ENCODE assay signal across 12 cellular contexts in the genomic region with DNA sequence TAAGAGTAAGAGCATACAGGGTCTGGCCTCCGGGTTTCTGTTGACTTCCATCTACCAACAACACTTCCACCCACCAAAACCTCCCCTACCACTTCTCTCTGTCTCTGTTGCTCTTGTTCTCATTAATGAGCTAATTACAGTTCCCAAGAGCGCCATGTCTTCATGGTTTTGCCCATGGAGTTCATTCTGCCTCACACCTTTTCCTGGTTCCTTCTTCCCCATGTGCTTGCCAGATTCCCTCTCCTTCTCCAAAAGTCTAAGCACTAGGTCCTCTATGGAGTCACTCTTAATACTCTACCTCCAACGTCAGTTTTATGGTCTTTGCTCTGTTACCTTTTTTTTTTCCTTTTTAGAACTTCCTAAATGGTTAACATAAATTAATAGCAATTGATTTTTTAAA.
A peak's percentile ranks its signal among the peaks of the same experiment; 100 is the strongest.
DNase-seq lines count a peak whose midpoint lies in the region; ATAC-seq, FAIRE-seq and TF ChIP-seq lines count a peak whose summit lies in the region.
"Had no signal": no experiment of that assay in that cellular context is flagged by ENCODE, and none has a peak within 500 bp of the region (broad histone marks: within the 10 kb centered on the region; RNA-seq: fewer than 3 reads in every experiment).

No MANE protein-coding gene starts in this region.

- H3K4me1 ChIP-seq in OCI-LY3 (ENCODE audit: low read length): peaks cover 13% of the 10 kb centered on the region
- no peaks in the 10 kb centered on the region for H3K4me1 ChIP-seq in H1 (replicated peaks in 1 of 4; ENCODE audit: control insufficient read depth in 3 of 4, insufficient read depth in 4 of 4, low read length in 3 of 4)
- no peaks in the 10 kb centered on the region for H3K4me1 ChIP-seq in mesendoderm (ENCODE audit: control insufficient read depth, low read depth, low read length)
- H3K4me1 ChIP-seq: BLaER1 had no signal

- H3K9ac ChIP-seq in OCI-LY3 (ENCODE audit: low read length) (no peak overlapping the region), H1 (replicated peaks in 1 of 4; ENCODE audit: extremely low read depth in 1 of 4, low read depth in 3 of 4, low read length in 3 of 4) (no peak overlapping the region), mesendoderm (ENCODE audit: low read length) (no peak overlapping the region)
- H3K9ac ChIP-seq: BLaER1 had no signal

- intact Hi-C loops in posterior vena cava (cut with DNase I): loop anchor here in 1 of 2 donors (2.0 to 10.0 kb wide), 2 partner anchors 93 to 121 kb away; a partner anchor contains a TSS

- no peak overlapping the region for H4K91ac ChIP-seq in H1 (replicated peaks; ENCODE audit: insufficient read length, low read length)

- H2BK15ac ChIP-seq in H1 (ENCODE audit: low read length): no peak overlapping the region
- no peak overlapping the region for H2BK15ac ChIP-seq in mesendoderm (replicated peaks; ENCODE audit: low read depth)

- H3K23me2 ChIP-seq in H1 (ENCODE audit: low read depth, low read length): no peaks in the 10 kb centered on the region; the same call in 1 of the 2 replicates

- H2BK120ac ChIP-seq in H1 (replicated peaks; ENCODE audit: low read depth, low read length) (no peak overlapping the region), mesendoderm (ENCODE audit: low read depth, low read length) (no peak overlapping the region)

- in situ Hi-C loops in G401 (cut with HindIII; ENCODE audit: low sequenced_read_pairs): no loop called here

- H4K5ac ChIP-seq in H1 (ENCODE audit: insufficient read length, low read depth, low read length): no peak overlapping the region
- H4K5ac ChIP-seq in mesendoderm (ENCODE audit: low read length): no peak overlapping the region

- H3K4me3 ChIP-seq in OCI-LY3 (ENCODE audit: low read length) (no peak overlapping the region), H1 (ENCODE audit: extremely low read depth in 1 of 4, insufficient read depth in 2 of 4, low read depth in 3 of 4, low read length in 4 of 4) (no peak overlapping the region), mesendoderm (ENCODE audit: low read length) (no peak overlapping the region)
- H3K4me3 ChIP-seq: BLaER1, PC-9 had no signal

- DNase-seq in G401 (ENCODE audit: low spot score) (peak; percentile 4), H1 (ENCODE audit: low read depth in 1 of 2, low spot score in 2 of 2) (no peak), mesendoderm (peak; percentile 5), posterior vena cava (ENCODE audit: low spot score) (no peak), NCI-H1048 (lab: John Stamatoyannopoulos, UW) (no peak)
- DNase-seq: CD8-positive, alpha-beta T cell had no signal

- no peaks in the 10 kb centered on the region for H3K27me3 ChIP-seq in OCI-LY3 (ENCODE audit: low read depth, low read length)
- no peaks in the 10 kb centered on the region for H3K27me3 ChIP-seq in H1 (replicated peaks in 1 of 4; ENCODE audit: control insufficient read depth in 3 of 4, extremely low read depth in 1 of 4, insufficient read depth in 3 of 4, low read length in 3 of 4)
- H3K27me3 ChIP-seq in mesendoderm (ENCODE audit: insufficient read depth, low read length, poor library complexity): no peaks in the 10 kb centered on the region
- H3K27me3 ChIP-seq: BLaER1 had no signal

- no peaks in the 10 kb centered on the region for H3K36me3 ChIP-seq in OCI-LY3 (replicated peaks; ENCODE audit: low read depth, low read length)
- H3K36me3 ChIP-seq in H1 (ENCODE audit: control insufficient read depth in 2 of 4, insufficient read depth in 4 of 4, low read length in 3 of 4): no peaks in the 10 kb centered on the region
- no peaks in the 10 kb centered on the region for H3K36me3 ChIP-seq in mesendoderm (ENCODE audit: control insufficient read depth, insufficient read depth, low read length)
- H3K36me3 ChIP-seq: BLaER1 had no signal

- no peak for TF ChIP-seq RAD21 in H1 (IDR thresholded peaks at IDR 0.05 in 1 of 2, conservative IDR thresholded peaks at IDR 0.05 in 1 of 2; ENCODE audit: low read depth in 2 of 2, low read length in 2 of 2)

- TF ChIP-seq CTCF in OCI-LY3 (IDR thresholded peaks at IDR 0.05; ENCODE audit: low read depth, low read length) (no peak), H1 (IDR thresholded peaks at IDR 0.05; ENCODE audit: control extremely low read depth in 1 of 3, insufficient read depth in 1 of 3, low read depth in 1 of 3, low read length in 3 of 3) (no peak)

- CTCF ChIA-PET in H1 (lab: Charles Lee; ENCODE audit: partially characterized antibody): interaction anchor here (0.5 to 5.8 kb wide), 24 partner anchors 9 to 216 kb away, joined by 3 to 77 read pairs (median 6); a partner anchor contains a TSS

- ATAC-seq in GM21529 (IDR thresholded peaks at IDR 0.05; ENCODE audit: unreplicated experiment): no peak
- no peak for ATAC-seq in GM19463 (IDR thresholded peaks at IDR 0.05; ENCODE audit: unreplicated experiment)

- no peak overlapping the region for H2BK12ac ChIP-seq in H1 (ENCODE audit: low read depth, low read length)

- H3K4ac ChIP-seq in H1 (replicated peaks; ENCODE audit: insufficient read length, low read depth, low read length): no peak overlapping the region
- H3K4ac ChIP-seq in mesendoderm (ENCODE audit: low read depth, low read length): no peak overlapping the region

- H4K8ac ChIP-seq in H1 (ENCODE audit: extremely low read depth, insufficient read depth, low read length): no peak overlapping the region
- H4K8ac ChIP-seq in mesendoderm (ENCODE audit: low read depth, low read length): no peak overlapping the region

- POLR2A ChIA-PET in H1 (lab: Charles Lee; ENCODE audit: partially characterized antibody): interaction anchor here (1.4 to 2.4 kb wide), 3 partner anchors 19 to 126 kb away, joined by 3 to 9 read pairs (median 7); a partner anchor contains a TSS

- H2AFZ ChIP-seq in OCI-LY3 (ENCODE audit: low read depth, low read length) (no peak overlapping the region), H1 (ENCODE audit: low read length) (no peak overlapping the region)
- H2AFZ ChIP-seq: PC-9 had no signal

- no peaks in the 10 kb centered on the region for H3K9me3 ChIP-seq in OCI-LY3 (ENCODE audit: insufficient read depth, low read length)
- H3K9me3 ChIP-seq in H1 (ENCODE audit: insufficient read depth in 2 of 2, low read depth in 1 of 2, low read length in 1 of 2): no peaks in the 10 kb centered on the region

- H3K18ac ChIP-seq in H1 (ENCODE audit: extremely low read depth, low read length) (no peak overlapping the region), mesendoderm (ENCODE audit: low read length) (no peak overlapping the region)

- no peak for FAIRE-seq in H1 (lab: Jason Lieb, UNC)

- H3K14ac ChIP-seq in H1 (ENCODE audit: insufficient read length): no peak overlapping the region

- H3K56ac ChIP-seq in H1 (replicated peaks; ENCODE audit: insufficient read length, low read depth, low read length): no peak overlapping the region
- H3K56ac ChIP-seq in mesendoderm (ENCODE audit: low read length): no peak overlapping the region

- H3K79me1 ChIP-seq in H1 (ENCODE audit: low read depth, low read length) (no peaks in the 10 kb centered on the region; the same call in 1 of the 2 replicates), mesendoderm (ENCODE audit: low read length) (no peaks in the 10 kb centered on the region)

- 80% methylated on average over 3 of the region's 3 CpGs; no CpG with 5 or more reads in 1 of the 2 experiments for WGBS in H1 (ENCODE audit: extremely low coverage in 1 of 2, insufficient coverage in 1 of 2, insufficient read length in 1 of 2, insufficient replicate concordance in 2 of 2, low coverage in 1 of 2, low lambda C conversion rate in 2 of 2, missing lambda C conversion rate in 1 of 2), 2 experiments
- WGBS in mesendoderm (ENCODE audit: extremely low coverage, insufficient coverage, low lambda C conversion rate): no CpG with 5 or more reads among the region's 3 CpGs

- TF ChIP-seq EP300 in H1 (IDR thresholded peaks at IDR 0.05; ENCODE audit: borderline replicate concordance in 1 of 2, low read depth in 2 of 2, low read length in 2 of 2): no peak

- H3K4me2 ChIP-seq in OCI-LY3 (ENCODE audit: low read length) (peak overlapping the region; percentile 8; the same call in 1 of the 2 replicates), H1 (ENCODE audit: insufficient read depth in 1 of 2, low read depth in 2 of 2, low read length in 2 of 2) (no peak overlapping the region), mesendoderm (ENCODE audit: low read length) (no peak overlapping the region)
- H3K4me2 ChIP-seq: BLaER1, PC-9 had no signal

- no peak overlapping the region for H3K23ac ChIP-seq in H1 (ENCODE audit: insufficient read length)
- no peak overlapping the region for H3K23ac ChIP-seq in mesendoderm (ENCODE audit: low read length)

- H3K79me2 ChIP-seq in OCI-LY3 (ENCODE audit: low read length) (peaks cover 18% of the 10 kb centered on the region), H1 (ENCODE audit: control insufficient read depth in 1 of 2, insufficient read depth in 2 of 2, low read length in 2 of 2) (no peaks in the 10 kb centered on the region), mesendoderm (ENCODE audit: control insufficient read depth, insufficient read depth, low read length) (no peaks in the 10 kb centered on the region)

- H4K20me1 ChIP-seq in OCI-LY3 (ENCODE audit: insufficient read depth, low read length): 0 out of 2 replicates have a peak, but pooled peaks cover 4% of the 10 kb centered on the region
- H4K20me1 ChIP-seq in H1 (replicated peaks in 1 of 2; ENCODE audit: control insufficient read depth in 1 of 2, insufficient read depth in 2 of 2, low read length in 2 of 2): peaks cover 0 to 2% of the 10 kb centered on the region in 2 experiments

- H2BK5ac ChIP-seq in H1 (ENCODE audit: low read depth, low read length) (no peak overlapping the region), mesendoderm (ENCODE audit: low read length) (no peak overlapping the region)

- no peak overlapping the region for H3K27ac ChIP-seq in OCI-LY3 (ENCODE audit: low read length)
- no peak overlapping the region for H3K27ac ChIP-seq in H1 (ENCODE audit: low read depth, low read length)
- no peak overlapping the region for H3K27ac ChIP-seq in mesendoderm (ENCODE audit: low read depth, low read length)
- H3K27ac ChIP-seq: BLaER1, HL-60, PC-9 had no signal

- no peak for TF ChIP-seq POLR2A in H1 (IDR thresholded peaks at IDR 0.05; ENCODE audit: control extremely low read depth in 1 of 2, low read depth in 2 of 2, low read length in 2 of 2)

- H2BK20ac ChIP-seq in H1 (ENCODE audit: low read length): no peak overlapping the region

- H2AK5ac ChIP-seq in H1 (ENCODE audit: low read depth, low read length): no peak overlapping the region
- H2AK5ac ChIP-seq in mesendoderm (ENCODE audit: low read length): no peak overlapping the region

TF ChIP-seq in H1, 55 proteins besides CTCF, POLR2A, EP300 and RAD21 (continues in another document):
- TF ChIP-seq, protein P1, sequence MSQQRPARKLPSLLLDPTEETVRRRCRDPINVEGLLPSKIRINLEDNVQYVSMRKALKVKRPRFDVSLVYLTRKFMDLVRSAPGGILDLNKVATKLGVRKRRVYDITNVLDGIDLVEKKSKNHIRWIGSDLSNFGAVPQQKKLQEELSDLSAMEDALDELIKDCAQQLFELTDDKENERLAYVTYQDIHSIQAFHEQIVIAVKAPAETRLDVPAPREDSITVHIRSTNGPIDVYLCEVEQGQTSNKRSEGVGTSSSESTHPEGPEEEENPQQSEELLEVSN (IDR thresholded peaks at IDR 0.05): peak; percentile 37; the same call in 1 of the 2 replicates
- TF ChIP-seq, protein P2, sequence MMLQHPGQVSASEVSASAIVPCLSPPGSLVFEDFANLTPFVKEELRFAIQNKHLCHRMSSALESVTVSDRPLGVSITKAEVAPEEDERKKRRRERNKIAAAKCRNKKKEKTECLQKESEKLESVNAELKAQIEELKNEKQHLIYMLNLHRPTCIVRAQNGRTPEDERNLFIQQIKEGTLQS (IDR thresholded peaks at IDR 0.05; ENCODE audit: insufficient read depth, low read depth, low read length): no peak

Comparison
In these comparisons a context has a peak if more than half of its experiments do, and no peak if none do; other contexts are left out.
1. DNase-seq: peak in G401 (single experiment) and mesendoderm (single experiment); none in H1 (0 of 2), posterior vena cava (single experiment) and NCI-H1048 (single experiment).